ENCODE assay signal across 39 cellular contexts in the genomic region with DNA sequence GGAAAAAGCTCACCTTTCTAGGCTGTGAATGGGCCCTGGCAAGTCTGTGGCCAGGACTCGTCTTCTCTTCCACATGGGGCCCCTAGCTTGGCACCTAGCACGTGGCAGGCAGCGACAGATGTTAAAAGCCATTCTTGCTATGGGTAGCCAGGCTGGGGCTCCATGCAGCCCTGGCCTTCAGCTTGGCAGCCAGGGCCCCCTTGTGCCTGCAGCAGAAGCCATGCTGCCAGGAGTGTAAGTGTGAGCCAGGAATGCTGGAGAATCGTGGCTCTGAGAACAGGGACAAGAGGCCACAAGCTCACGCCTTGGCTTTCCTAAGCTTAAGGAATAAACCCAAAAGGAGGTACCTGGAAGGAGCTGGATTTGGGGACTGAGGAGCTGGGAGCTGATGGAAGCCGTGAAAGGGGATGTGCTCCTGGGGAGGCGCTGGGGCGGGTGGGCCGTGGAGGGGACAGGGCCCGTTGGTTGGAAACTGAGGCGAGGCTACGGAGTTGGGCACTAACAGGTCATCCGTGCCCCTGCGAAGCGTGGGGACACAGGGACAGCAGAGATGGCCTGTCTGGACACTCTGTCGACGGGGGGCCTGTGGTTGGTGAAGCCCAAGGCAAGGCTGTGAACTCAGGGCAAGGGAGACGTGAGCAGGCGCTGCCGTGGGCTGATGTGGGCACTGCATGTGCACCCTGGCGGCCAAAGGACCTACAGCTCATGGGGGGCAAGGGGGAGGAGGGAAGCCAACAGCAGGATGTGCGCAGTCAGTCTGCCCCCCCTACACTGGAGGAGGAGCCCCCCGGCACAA. TPM values are rescaled to one million over a fixed set of nuclear protein-coding genes. Genes with fewer than 3 reads are reported as not detected.
"Had no signal": no experiment of that assay in that cellular context is flagged by ENCODE, and none has a peak within 500 bp of the region (broad histone marks: within the 10 kb centered on the region; RNA-seq: fewer than 3 reads in every experiment).

No MANE protein-coding gene starts in this region.

- H3K9me3 ChIP-seq: adrenal gland, body of pancreas, breast epithelium had no signal

- H3K4me3 ChIP-seq: adrenal gland, body of pancreas, breast epithelium had no signal

- H3K36me3 ChIP-seq: adrenal gland, breast epithelium, WERI-Rb-1 had no signal

- H3K27ac ChIP-seq: adrenal gland, body of pancreas, breast epithelium, KMS-11, RWPE1, WERI-Rb-1 had no signal

- ATAC-seq: activated CD8-positive, alpha-beta memory T cell treated with anti-CD3 and anti-CD28 coated beads, Interleukin-2, amount 10 ng/mL, durations not matched to agents 7 days and 5 days; activated naive CD4-positive, alpha-beta T cell treated with anti-CD3 and anti-CD28 coated beads, Interleukin-2, amount 50 U/mL, for 72 hours; activated T-cell treated with anti-CD3 and anti-CD28 coated beads, Interleukin-2, amount 50 U/mL, for 4 hours; body of pancreas; PC-3; Right ventricle myocardium inferior; SK-N-SH treated with all-trans-retinoic acid at 6 μM for 48 hours had no signal

- H3K4me1 ChIP-seq: adrenal gland, body of pancreas, breast epithelium had no signal

- H3K27me3 ChIP-seq: adrenal gland, body of pancreas had no signal

- DNase-seq: activated CD4-positive, alpha-beta memory T cell treated with anti-CD3 and anti-CD28 coated beads, Interleukin-2, amount 10 ng/mL, durations not matched to agents 7 days and 5 days; activated CD4-positive, alpha-beta T cell treated with anti-CD3 and anti-CD28 coated beads for 1 hour; activated CD4-positive, alpha-beta T cell treated with anti-CD3 and anti-CD28 coated beads for 48 hours; activated CD4-positive, CD25-positive, alpha-beta regulatory T cell; activated CD8-positive, alpha-beta memory T cell treated with anti-CD3 and anti-CD28 coated beads for 24 hours; activated CD8-positive, alpha-beta memory T cell treated with anti-CD3 and anti-CD28 coated beads, Interleukin-2, amount 10 ng/mL, durations not matched to agents 7 days and 5 days; activated gamma-delta T cell treated with Interleukin-2 at 50 U/mL for 16 hours; activated naive CD4-positive, alpha-beta T cell treated with anti-CD3 and anti-CD28 coated beads for 36 hours; activated T-cell treated with anti-CD3 and anti-CD28 coated beads, Interleukin-2, amount 50 U/mL, for 4 hours; body of pancreas; caudate nucleus; MM.1S; MV-4-11; NCI-H1092; NCI-H1436 treated with DMSO at 0.1 percent for 48 hours; NCI-H1694 treated with DMSO at 0.1 percent for 48 hours; NCI-H2029; NCI-H510A; NCI-H526; NCI-H748 treated with DMSO at 0.1 percent for 48 hours; NK-92 treated with Interleukin-12 subunit alpha and Interleukin-12 subunit beta, amount 100 ng/mL, for 24 hours; PC-3; SIG-M5; SW 1271; T-helper 1 cell; T1000 had no signal

RNA-seq across cellular contexts. Expression of a gene that starts 0.9 kb away (rescaled TPM):
- total RNA-seq: activated CD4-positive, alpha-beta memory T cell treated with anti-CD3 and anti-CD28 coated beads, Interleukin-2, amount 10 ng/mL, durations not matched to agents 7 days and 5 days; activated CD8-positive, alpha-beta memory T cell treated with anti-CD3 and anti-CD28 coated beads, Interleukin-2, amount 10 ng/mL, durations not matched to agents 7 days and 5 days; activated naive CD4-positive, alpha-beta T cell treated with anti-CD3 and anti-CD28 coated beads for 36 hours; activated naive CD4-positive, alpha-beta T cell treated with anti-CD3 and anti-CD28 coated beads, Interleukin-2, amount 50 U/mL, for 72 hours; activated T-cell treated with anti-CD3 and anti-CD28 coated beads, Interleukin-2, amount 50 U/mL, for 4 hours; activated T-helper 1 cell treated with anti-CD3 and anti-CD28 coated beads, Interleukin-12 subunit alpha, Interleukin-12 subunit beta, Interleukin-2, Interleukin-4 antibody, amounts not matched to agents 30 ng/mL and 10 ng/mL and 1 ng/mL, durations not matched to agents 14 hours and 24 hours and 36 hours; adrenal gland; astrocyte; body of pancreas; breast epithelium; LHCN-M2; PC-3; Right ventricle myocardium inferior; SK-MEL-5; T-helper 2 cell treated with Interferon-gamma antibody and Interleukin-4, amounts not matched to agents 100 ng/mL and 5 ng/mL, for 36 hours had no signal
- polyA plus RNA-seq: adrenal gland had no signal

RNA-seq across cellular contexts. Expression of a gene that starts 39.2 kb away (rescaled TPM):
- total RNA-seq: activated CD4-positive, alpha-beta memory T cell treated with anti-CD3 and anti-CD28 coated beads, Interleukin-2, amount 10 ng/mL, durations not matched to agents 7 days and 5 days; activated CD8-positive, alpha-beta memory T cell treated with anti-CD3 and anti-CD28 coated beads, Interleukin-2, amount 10 ng/mL, durations not matched to agents 7 days and 5 days; activated naive CD4-positive, alpha-beta T cell treated with anti-CD3 and anti-CD28 coated beads for 36 hours; activated naive CD4-positive, alpha-beta T cell treated with anti-CD3 and anti-CD28 coated beads, Interleukin-2, amount 50 U/mL, for 72 hours; activated T-cell treated with anti-CD3 and anti-CD28 coated beads, Interleukin-2, amount 50 U/mL, for 4 hours; activated T-helper 1 cell treated with anti-CD3 and anti-CD28 coated beads, Interleukin-12 subunit alpha, Interleukin-12 subunit beta, Interleukin-2, Interleukin-4 antibody, amounts not matched to agents 30 ng/mL and 10 ng/mL and 1 ng/mL, durations not matched to agents 14 hours and 24 hours and 36 hours; adrenal gland; astrocyte; body of pancreas; breast epithelium; LHCN-M2; PC-3; Right ventricle myocardium inferior; SK-MEL-5; T-helper 2 cell treated with Interferon-gamma antibody and Interleukin-4, amounts not matched to agents 100 ng/mL and 5 ng/mL, for 36 hours had no signal
- polyA plus RNA-seq: adrenal gland had no signal
